ENCODE assay signal across 32 cellular contexts in genomic region chr22:49267996-49268395, GRCh38.
"Had no signal": no experiment of that assay in that cellular context is flagged by ENCODE, and none has a peak within 500 bp of the region (broad histone marks: within the 10 kb centered on the region; RNA-seq: fewer than 3 reads in every experiment).

No MANE protein-coding gene starts in this region.

- H3K36me3 Mint-ChIP-seq: activated naive CD4-positive, alpha-beta T cell treated with anti-CD3 and anti-CD28 coated beads, Interleukin-2, amount 50 U/mL, for 72 hours; IgD-negative memory B cell had no signal

- H3K27ac ChIP-seq: adrenal gland, body of pancreas, breast epithelium, Peyer's patch, SJSA1 had no signal

- DNase-seq: activated B cell treated with CpG ODN at 0.5 μM for 24 hours; activated CD4-positive, alpha-beta T cell treated with anti-CD3 and anti-CD28 coated beads, Interleukin-2, amount 10 ng/mL, durations not matched to agents 24 days and 14 days; activated CD4-positive, alpha-beta T cell treated with anti-CD3 and anti-CD28 coated beads, Interleukin-2, amount 50 U/mL, for 4 hours; activated CD8-positive, alpha-beta T cell treated with anti-CD3 and anti-CD28 coated beads, Interleukin-2, amount 10 ng/mL, durations not matched to agents 7 days and 5 days; activated gamma-delta T cell treated with Interleukin-2 at 50 U/mL for 16 hours; activated naive CD4-positive, alpha-beta T cell treated with anti-CD3 and anti-CD28 coated beads for 36 hours; activated T-cell treated with anti-CD3 and anti-CD28 coated beads, Interleukin-2, amount 50 U/mL, for 24 hours; adrenal gland; body of pancreas; Karpas-422; KBM-7; NCI-H1092; NCI-H146; NCI-H187; NCI-H2029 treated with DMSO at 0.1 percent for 48 hours; NCI-H2107; NCI-H2171; NCI-H510A; NCI-H526; NCI-H748 treated with DMSO at 0.1 percent for 48 hours; NK-92 treated with Interleukin-12 subunit alpha and Interleukin-12 subunit beta, amount 100 ng/mL, for 24 hours; PC-3; Peyer's patch; RPMI8226; SHP77 treated with DMSO at 0.1 percent for 48 hours; SK-N-SH had no signal

- ATAC-seq: activated CD8-positive, alpha-beta T cell treated with anti-CD3 and anti-CD28 coated beads, Interleukin-2, amount 10 ng/mL, durations not matched to agents 7 days and 5 days; activated naive CD4-positive, alpha-beta T cell treated with anti-CD3 and anti-CD28 coated beads, Interleukin-2, amount 50 U/mL, for 72 hours; body of pancreas; PC-3 had no signal

- H3K4me3 ChIP-seq: adrenal gland, body of pancreas, breast epithelium, Peyer's patch, SJSA1 had no signal

- H3K27me3 ChIP-seq: adrenal gland, Peyer's patch, SJSA1 had no signal

- H3K27ac Mint-ChIP-seq: activated B cell treated with CpG ODN at 0.5 μM for 24 hours; activated CD4-positive, alpha-beta T cell treated with anti-CD3 and anti-CD28 coated beads, Interleukin-2, amount 10 ng/mL, durations not matched to agents 24 days and 14 days; activated CD8-positive, alpha-beta T cell treated with anti-CD3 and anti-CD28 coated beads, Interleukin-2, amount 10 ng/mL, durations not matched to agents 7 days and 5 days; activated naive CD4-positive, alpha-beta T cell treated with anti-CD3 and anti-CD28 coated beads for 36 hours; activated naive CD4-positive, alpha-beta T cell treated with anti-CD3 and anti-CD28 coated beads, Interleukin-2, amount 50 U/mL, for 72 hours; activated T-cell treated with anti-CD3 and anti-CD28 coated beads, Interleukin-2, amount 50 U/mL, for 24 hours; IgD-negative memory B cell; T-helper 1 cell treated with Interleukin-12 subunit alpha and Interleukin-12 subunit beta and Interleukin-4 antibody, amounts not matched to agents 30 μg/mL and 1 μg/mL, for 36 hours; T-helper 2 cell treated with Interferon-gamma antibody and Interleukin-4, amounts not matched to agents 5 μg/mL and 100 μg/mL, for 36 hours had no signal

- H3K36me3 ChIP-seq: adrenal gland, breast epithelium, Peyer's patch, SJSA1 had no signal

- H3K9me3 Mint-ChIP-seq: activated B cell treated with CpG ODN at 0.5 μM for 24 hours; activated CD4-positive, alpha-beta T cell treated with anti-CD3 and anti-CD28 coated beads, Interleukin-2, amount 10 ng/mL, durations not matched to agents 24 days and 14 days; activated naive CD4-positive, alpha-beta T cell treated with anti-CD3 and anti-CD28 coated beads for 36 hours; activated naive CD4-positive, alpha-beta T cell treated with anti-CD3 and anti-CD28 coated beads, Interleukin-2, amount 50 U/mL, for 72 hours; activated T-cell treated with anti-CD3 and anti-CD28 coated beads, Interleukin-2, amount 50 U/mL, for 24 hours; T-helper 1 cell treated with Interleukin-12 subunit alpha and Interleukin-12 subunit beta and Interleukin-4 antibody, amounts not matched to agents 30 μg/mL and 1 μg/mL, for 36 hours; T-helper 2 cell treated with Interferon-gamma antibody and Interleukin-4, amounts not matched to agents 5 μg/mL and 100 μg/mL, for 36 hours had no signal

- H3K4me3 Mint-ChIP-seq: activated B cell treated with CpG ODN at 0.5 μM for 24 hours; activated CD4-positive, alpha-beta T cell treated with anti-CD3 and anti-CD28 coated beads, Interleukin-2, amount 10 ng/mL, durations not matched to agents 24 days and 14 days; activated CD8-positive, alpha-beta T cell treated with anti-CD3 and anti-CD28 coated beads, Interleukin-2, amount 10 ng/mL, durations not matched to agents 7 days and 5 days; activated naive CD4-positive, alpha-beta T cell treated with anti-CD3 and anti-CD28 coated beads for 36 hours; activated T-cell treated with anti-CD3 and anti-CD28 coated beads, Interleukin-2, amount 50 U/mL, for 24 hours; IgD-negative memory B cell; T-helper 1 cell treated with Interleukin-12 subunit alpha and Interleukin-12 subunit beta and Interleukin-4 antibody, amounts not matched to agents 30 μg/mL and 1 μg/mL, for 36 hours; T-helper 2 cell treated with Interferon-gamma antibody and Interleukin-4, amounts not matched to agents 5 μg/mL and 100 μg/mL, for 36 hours had no signal

- H3K4me1 Mint-ChIP-seq: activated B cell treated with CpG ODN at 0.5 μM for 24 hours; activated CD4-positive, alpha-beta T cell treated with anti-CD3 and anti-CD28 coated beads, Interleukin-2, amount 10 ng/mL, durations not matched to agents 24 days and 14 days had no signal

- H3K4me1 ChIP-seq: adrenal gland, body of pancreas, breast epithelium, Peyer's patch, SJSA1 had no signal

- H3K9me3 ChIP-seq: adrenal gland, body of pancreas, breast epithelium, Peyer's patch, SK-N-SH had no signal
